ENCODE assay signal across 8 cellular contexts in the genomic region with DNA sequence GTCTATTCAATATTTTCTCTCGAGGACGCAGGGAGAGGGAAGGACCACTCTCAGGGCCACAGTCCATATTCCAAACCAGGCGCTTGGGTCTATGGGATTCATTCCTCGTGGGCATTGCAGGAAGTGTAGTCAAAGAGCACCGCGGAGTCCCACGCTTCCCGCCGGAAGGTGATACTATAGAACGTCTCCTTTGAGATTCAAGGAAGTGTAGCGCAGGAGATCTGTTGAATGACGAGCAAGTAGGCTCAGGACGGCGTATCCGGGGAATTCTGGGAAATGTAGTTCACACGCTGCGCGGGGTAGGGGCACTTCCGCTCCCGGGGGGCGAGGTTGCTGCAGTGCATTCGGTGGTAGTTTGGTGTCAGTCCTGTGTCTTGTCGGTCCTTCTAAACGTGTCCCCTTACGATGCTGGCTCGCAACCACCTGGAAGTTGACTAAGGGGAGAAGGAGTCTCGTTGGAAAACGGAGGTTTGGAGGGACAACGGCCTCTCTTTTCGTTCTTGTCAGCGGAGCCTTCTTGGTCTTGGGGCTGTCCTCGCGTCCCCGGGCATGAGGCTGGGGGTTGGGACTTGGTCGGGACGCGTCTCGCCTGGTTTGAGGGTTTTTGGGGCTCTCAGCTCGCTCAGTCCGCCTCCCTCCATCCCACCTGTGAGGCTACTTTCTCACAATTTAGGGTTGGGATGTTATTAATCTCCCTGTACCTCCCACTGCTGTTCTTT. TPM values are rescaled to one million over a fixed set of nuclear protein-coding genes. Genes with fewer than 3 reads are reported as not detected.
DNase-seq lines count a peak whose midpoint lies in the region; ATAC-seq and TF ChIP-seq lines count a peak whose summit lies in the region.

A gene (plus strand): TSS at position 336 of the 719 bp plus-strand sequence. CDS start 4,231 bp downstream, outside the sequence.

- H2AFZ ChIP-seq in neural progenitor cell (replicated peaks): peak within 1 kb of the TSS; percentile 97

- H4K20me1 ChIP-seq in neural progenitor cell (ENCODE audit: low read depth): no peaks in the 10 kb centered on the region

- peak within 1 kb of the TSS; percentile 8 for H3K27ac Mint-ChIP-seq in neural progenitor cell

- peak within 1 kb of the TSS; percentile 83 for H3K4me2 ChIP-seq in neural progenitor cell

- peak within 1 kb of the TSS; percentile 94 for H3K4me3 Mint-ChIP-seq in neural progenitor cell

- no peak within 1 kb of the TSS for H3K9ac ChIP-seq in neural progenitor cell
- peak within 1 kb of the TSS; percentile 59 to 74 for H3K9ac ChIP-seq in stomach smooth muscle (ENCODE audit: low read length in 2 of 2)

- peaks cover 16% of the 10 kb centered on the region for H3K4me1 Mint-ChIP-seq in neural progenitor cell

- H3K27ac ChIP-seq in foreskin keratinocyte (peak within 1 kb of the TSS; percentile 48), neural progenitor cell (no peak within 1 kb of the TSS), stomach smooth muscle (ENCODE audit: low read length) (peak within 1 kb of the TSS; percentile 37)

- TF ChIP-seq CTCF in foreskin keratinocyte (conservative IDR thresholded peaks at IDR 0.05) (peak; percentile 5), neural progenitor cell (IDR thresholded peaks at IDR 0.05) (no peak)

- no peaks in the 10 kb centered on the region for H3K9me3 ChIP-seq in neural progenitor cell (ENCODE audit: low read depth)
- peaks cover 7% of the 10 kb centered on the region in 2 donors for H3K9me3 ChIP-seq in stomach smooth muscle (ENCODE audit: control insufficient read depth in 2 of 2, low read length in 2 of 2)

- peak within 1 kb of the TSS; percentile 68 for H3K4me3 ChIP-seq in neural progenitor cell
- peak within 1 kb of the TSS; percentile 58 to 96 for H3K4me3 ChIP-seq in stomach smooth muscle (ENCODE audit: low read length in 2 of 2)

- H3K27me3 Mint-ChIP-seq in neural progenitor cell (ENCODE audit: insufficient read depth, low read depth): peaks cover 9% of the 10 kb centered on the region

- H3K4me1 ChIP-seq in foreskin keratinocyte (no peaks in the 10 kb centered on the region), neural progenitor cell (peaks cover 8% of the 10 kb centered on the region), stomach smooth muscle (ENCODE audit: control insufficient read depth, insufficient read depth, low read length) (peaks cover 7% of the 10 kb centered on the region)

- H3K36me3 ChIP-seq in neural progenitor cell: peaks cover 12% of the 10 kb centered on the region
- H3K36me3 ChIP-seq in stomach smooth muscle (ENCODE audit: control insufficient read depth in 2 of 2, insufficient read depth in 2 of 2, low read length in 2 of 2): peaks cover 5 to 7% of the 10 kb centered on the region in 2 donors

- no peaks in the 10 kb centered on the region for H3F3A ChIP-seq in neural progenitor cell (ENCODE audit: low read depth)

- DNase-seq in DMS 273 treated with DMSO at 0.1 percent for 48 hours (lab: John Stamatoyannopoulos, UW) (peak; percentile 74), KG1 (lab: John Stamatoyannopoulos, UW) (peak; percentile 75), SHP77 treated with DMSO at 0.1 percent for 48 hours (lab: John Stamatoyannopoulos, UW) (peak; percentile 85), foreskin keratinocyte (peak; percentile 79 to 89), neural progenitor cell (ENCODE audit: low spot score) (peak; percentile 93)
- DNase-seq in activated gamma-delta T cell treated with anti-CD3 and anti-CD28 coated beads, Interleukin-2, amount 50 U/mL, for 16 hours (ENCODE audit: low read depth): peak; percentile 78

- peaks cover 27% of the 10 kb centered on the region for H3K9me3 Mint-ChIP-seq in neural progenitor cell

- H3K79me2 ChIP-seq in neural progenitor cell (ENCODE audit: low read depth): no peaks in the 10 kb centered on the region

- H3K27me3 ChIP-seq in foreskin keratinocyte (no peaks in the 10 kb centered on the region), neural progenitor cell (peaks cover 9% of the 10 kb centered on the region), stomach smooth muscle (ENCODE audit: control insufficient read depth in 1 of 2, insufficient read depth in 2 of 2, low read length in 2 of 2) (no peaks in the 10 kb centered on the region)

- ATAC-seq in GM21529 (IDR thresholded peaks at IDR 0.05; ENCODE audit: unreplicated experiment): peak; percentile 97
- peak; percentile 92 for ATAC-seq in foreskin keratinocyte

- H3K36me3 Mint-ChIP-seq in neural progenitor cell: peaks cover 24% of the 10 kb centered on the region

RNA-seq across cellular contexts. Expression of the gene that starts here (rescaled TPM):
- total RNA-seq in foreskin keratinocyte: 2.7 and 2.8 TPM in 2 replicates
- 0.67 and 0.88 TPM in 2 replicates for polyA plus RNA-seq in foreskin keratinocyte
- 4.0 and 5.6 TPM in 2 replicates for total RNA-seq in neural progenitor cell (ENCODE audit: low replicate concordance)
